Comparison of ENCODE assay signal across 8 cellular contexts in genomic region chr12:6539276-6540134, GRCh38. TPM values are rescaled to one million over a fixed set of nuclear protein-coding genes. Genes with fewer than 3 reads are reported as not detected.
DNase-seq lines count a peak whose midpoint lies in the region; ATAC-seq and TF ChIP-seq lines count a peak whose summit lies in the region.

No MANE protein-coding gene starts in this region.

- no peak for ATAC-seq in DND-41 (ENCODE audit: insufficient read depth, low read depth)
- ATAC-seq in GM18873 (IDR thresholded peaks at IDR 0.05; ENCODE audit: low FRiP score, unreplicated experiment), result no peak
- no peak for ATAC-seq in HG02623 (IDR thresholded peaks at IDR 0.05; ENCODE audit: unreplicated experiment)
- no peak for ATAC-seq in HG02970 (IDR thresholded peaks at IDR 0.05; ENCODE audit: low FRiP score, unreplicated experiment)

- TF ChIP-seq CTCF in DND-41 (IDR thresholded peaks at IDR 0.05; ENCODE audit: borderline replicate concordance, extremely low read depth, low read length, poor library complexity, severe bottlenecking) (no peak), coronary artery (IDR thresholded peaks at IDR 0.05) (no peak), neural progenitor cell (IDR thresholded peaks at IDR 0.05) (no peak)

- peaks cover 13% of the 10 kb centered on the region for H3K27me3 Mint-ChIP-seq in neural progenitor cell (ENCODE audit: insufficient read depth, low read depth)

- H3K9me3 ChIP-seq in DND-41 (ENCODE audit: insufficient read depth, low read length, severe bottlenecking) (no peaks in the 10 kb centered on the region), neural progenitor cell (ENCODE audit: low read depth) (no peaks in the 10 kb centered on the region)

- H3K4me2 ChIP-seq in DND-41 (ENCODE audit: insufficient read depth, low read length) (peak overlapping the region; percentile 63), neural progenitor cell (no peak overlapping the region)

- H3K36me3 Mint-ChIP-seq in neural progenitor cell, result peaks cover 22% of the 10 kb centered on the region

- H2AFZ ChIP-seq in DND-41 (ENCODE audit: low read depth, low read length) (no peak overlapping the region), neural progenitor cell (replicated peaks) (no peak overlapping the region)

- no peak overlapping the region for H3K27ac Mint-ChIP-seq in neural progenitor cell

- H3K36me3 ChIP-seq in DND-41 (ENCODE audit: insufficient read depth, low read length) (peaks cover 75% of the 10 kb centered on the region), neural progenitor cell (peaks cover 6% of the 10 kb centered on the region)

- peaks cover 38% of the 10 kb centered on the region for H3K4me1 Mint-ChIP-seq in neural progenitor cell

- peak overlapping the region in 1 of 2 experiments; percentile 37; a peak in 2 of 4 replicates for H3K4me3 ChIP-seq in DND-41 (ENCODE audit: low read depth in 1 of 2, low read length in 2 of 2)
- peak overlapping the region; percentile 52 for H3K4me3 ChIP-seq in coronary artery
- H3K4me3 ChIP-seq in neural progenitor cell, result no peak overlapping the region

- H3K4me1 ChIP-seq in DND-41 (ENCODE audit: insufficient read depth, low read length) (peaks cover 76% of the 10 kb centered on the region), neural progenitor cell (peaks cover 11% of the 10 kb centered on the region)

- H3K27me3 ChIP-seq in DND-41 (ENCODE audit: insufficient read depth, low read length, poor library complexity), result no peaks in the 10 kb centered on the region
- H3K27me3 ChIP-seq in neural progenitor cell, result no peaks in the 10 kb centered on the region

- H3F3A ChIP-seq in neural progenitor cell (ENCODE audit: low read depth), result peaks cover 72% of the 10 kb centered on the region

- no peak for DNase-seq in DND-41
- DNase-seq in NCI-H526 treated with DMSO at 0.1 percent for 48 hours (lab: John Stamatoyannopoulos, UW), result peak; percentile 32
- DNase-seq in coronary artery (ENCODE audit: low spot score), result no peak
- peak; percentile 41 for DNase-seq in neural progenitor cell (ENCODE audit: low spot score)
- no peak for DNase-seq in AG08395 (ENCODE audit: low spot score)

- H3K9me3 Mint-ChIP-seq in neural progenitor cell, result no peaks in the 10 kb centered on the region

- peak overlapping the region; percentile 30 for H3K4me3 Mint-ChIP-seq in neural progenitor cell

- H3K9ac ChIP-seq in DND-41 (ENCODE audit: low read depth, low read length) (peak overlapping the region; percentile 42), neural progenitor cell (no peak overlapping the region)

- H3K27ac ChIP-seq in DND-41 (ENCODE audit: low read length) (peak overlapping the region; percentile 51), coronary artery (peak overlapping the region; percentile 72 to 99), neural progenitor cell (peak overlapping the region; percentile 33)

- peaks cover 35% of the 10 kb centered on the region for H3K79me2 ChIP-seq in DND-41 (ENCODE audit: insufficient read depth, low read length)
- peaks cover 32% of the 10 kb centered on the region for H3K79me2 ChIP-seq in neural progenitor cell (ENCODE audit: low read depth)

- H4K20me1 ChIP-seq in DND-41 (ENCODE audit: insufficient read depth, low read length), result peaks cover 58% of the 10 kb centered on the region
- peaks cover 69% of the 10 kb centered on the region for H4K20me1 ChIP-seq in neural progenitor cell (ENCODE audit: low read depth)

RNA-seq across cellular contexts. Expression of gene GAPDH, which starts 5.2 kb away (rescaled TPM):
- total RNA-seq in neural progenitor cell (ENCODE audit: low replicate concordance), result 3,866 and 6,177 TPM in 2 replicates

RNA-seq across cellular contexts. Expression of gene IFFO1, which starts 16.3 kb away (rescaled TPM):
- total RNA-seq in neural progenitor cell (ENCODE audit: low replicate concordance), result 9.9 and 21.1 TPM in 2 replicates

RNA-seq across cellular contexts. Expression of gene NOP2, which starts 28.6 kb away (rescaled TPM):
- total RNA-seq in neural progenitor cell (ENCODE audit: low replicate concordance), result 43.8 and 47.8 TPM in 2 replicates

RNA-seq across cellular contexts. Expression of gene NCAPD2, which starts 45.6 kb away (rescaled TPM):
- total RNA-seq in neural progenitor cell (ENCODE audit: low replicate concordance), result 113 and 120 TPM in 2 replicates

RNA-seq across cellular contexts. Expression of gene MRPL51, which starts 46.4 kb away (rescaled TPM):
- 95.2 and 143 TPM in 2 replicates for total RNA-seq in neural progenitor cell (ENCODE audit: low replicate concordance)

Comparison
In these comparisons a context has a peak if more than half of its experiments do, and no peak if none do; other contexts are left out.
1. DNase-seq: peak in NCI-H526 treated with DMSO at 0.1 percent for 48 hours (single experiment) and neural progenitor cell (single experiment); none in DND-41 (single experiment), coronary artery (single experiment) and AG08395 (single experiment).
2. H3K27ac ChIP-seq: peak in every context shown above with its lines; median percentile 86 in coronary artery; 51 in DND-41; 33 in neural progenitor cell.